In the genomic region with DNA sequence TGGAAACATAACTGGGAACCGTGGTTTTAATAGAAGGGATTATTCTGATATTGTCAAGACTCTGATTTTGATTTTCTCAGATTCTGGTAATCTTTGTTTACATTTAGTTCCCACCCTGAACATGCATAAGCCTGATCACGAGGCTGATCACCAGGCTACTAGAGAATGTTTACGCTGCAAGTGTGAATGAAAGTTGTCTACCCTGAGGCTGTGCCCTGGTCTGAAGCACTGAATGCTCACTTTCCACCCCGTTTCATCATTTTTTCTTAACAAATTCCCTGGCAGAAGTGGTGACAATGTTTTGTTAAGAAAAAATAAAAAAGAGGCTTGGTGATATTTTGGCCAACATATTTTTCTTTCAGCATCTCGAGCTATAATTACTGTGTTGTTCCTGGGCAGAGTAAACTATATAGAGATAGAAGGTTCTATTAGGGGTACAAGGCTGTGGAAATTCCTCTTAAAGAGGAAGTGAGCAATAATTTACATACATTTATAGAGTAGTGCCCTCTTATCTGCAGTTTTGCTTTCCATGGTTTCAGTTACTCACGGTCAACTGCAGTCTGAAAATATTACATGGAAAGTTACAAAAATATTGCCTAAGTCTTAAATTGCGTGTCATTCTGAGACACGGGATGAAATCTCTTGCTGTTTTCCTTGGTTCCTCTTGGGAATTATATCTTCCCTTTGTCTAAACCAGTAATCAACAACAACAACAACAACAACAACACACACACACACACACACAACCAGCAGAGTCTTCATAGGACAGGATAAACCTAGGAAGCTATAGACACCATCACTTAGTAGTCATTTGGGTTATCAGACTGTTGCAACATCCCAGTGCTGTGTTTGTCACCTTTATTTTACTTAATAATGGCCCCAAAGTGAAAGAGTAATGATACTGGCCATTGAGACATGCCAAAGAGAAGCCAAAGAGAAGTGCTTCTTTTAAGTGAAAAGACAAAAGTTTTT, we compare ENCODE assay signal across 10 cellular contexts.
DNase-seq lines count a peak whose midpoint lies in the region; ATAC-seq, FAIRE-seq and TF ChIP-seq lines count a peak whose summit lies in the region.
"Had no signal": no experiment of that assay in that cellular context is flagged by ENCODE, and none has a peak within 500 bp of the region (broad histone marks: within the 10 kb centered on the region; RNA-seq: fewer than 3 reads in every experiment).

No MANE protein-coding gene starts in this region.

- RAD21 ChIA-PET in GM12878 (lab: Charles Lee; ENCODE audit: unreplicated experiment), result interaction anchor here (1.6 kb wide), 1 partner anchor 37 kb away, joined by 7 read pairs; no protein-coding TSS in a partner anchor

- CTCF ChIA-PET in GM12878 (lab: Yijun Ruan, JAX) (interaction anchor here (1.1 to 2.5 kb wide), 2 partner anchors 11 to 50 kb away, joined by 3 to 10 read pairs; no protein-coding TSS in a partner anchor), T-cell (lab: Charles Lee) (no interaction called here)

- H3K9me3 Mint-ChIP-seq in T-cell, result no peaks in the 10 kb centered on the region

- no peak overlapping the region for H3K27ac ChIP-seq in right cardiac atrium (ENCODE audit: low read length)
- no peak overlapping the region for H3K27ac ChIP-seq in GM12878 (ENCODE audit: control insufficient read depth, insufficient read depth)
- peak overlapping the region; percentile 91 for H3K27ac ChIP-seq in subcutaneous abdominal adipose tissue (ENCODE audit: low read depth, low read length)

- no peaks in the 10 kb centered on the region for H3K9me3 ChIP-seq in right cardiac atrium (ENCODE audit: control insufficient read depth, low read length)
- H3K9me3 ChIP-seq in GM12878 (replicated peaks; ENCODE audit: control insufficient read depth, insufficient read depth, low read length), result no peaks in the 10 kb centered on the region; the same call in 2 of the 3 replicates
- no peaks in the 10 kb centered on the region for H3K9me3 ChIP-seq in subcutaneous abdominal adipose tissue (ENCODE audit: control insufficient read depth in 5 of 5, low read length in 5 of 5)

- TF ChIP-seq CTCF in GM12878 (IDR thresholded peaks at IDR 0.05 in 2 of 3, conservative IDR thresholded peaks at IDR 0.05 in 1 of 3; ENCODE audit: control insufficient read depth in 2 of 3, extremely low read depth in 1 of 3, insufficient read depth in 1 of 3, low read depth in 3 of 3, low read length in 3 of 3), result no peak

- H3K36me3 ChIP-seq in GM12878 (ENCODE audit: control insufficient read depth in 2 of 2, insufficient read depth in 2 of 2, low read length in 1 of 2) (no peaks in the 10 kb centered on the region), subcutaneous abdominal adipose tissue (ENCODE audit: control insufficient read depth in 5 of 5, insufficient read depth in 5 of 5, low read length in 5 of 5) (no peaks in the 10 kb centered on the region)

- H3K9ac ChIP-seq in GM12878 (ENCODE audit: control insufficient read depth, insufficient read depth, low read length) (no peak overlapping the region), subcutaneous abdominal adipose tissue (ENCODE audit: low read length in 5 of 5) (peak overlapping the region in 3 of 5 donors; percentile 31 to 60 (median 56))

- DNase-seq in Right ventricle myocardium inferior (ENCODE audit: missing footprints), result no peak
- no peak for DNase-seq in right cardiac atrium
- DNase-seq in GM12878 (ENCODE audit: low read depth, low spot score), result peak; percentile 17
- no peak for DNase-seq in LoVo (ENCODE audit: low spot score)
- no peak for DNase-seq in T-cell
- DNase-seq in activated T-cell treated with anti-CD3 and anti-CD28 coated beads for 4 hours, result no peak
- DNase-seq: left cardiac atrium had no signal

- SMC1A ChIA-PET in GM12878 (lab: Charles Lee; ENCODE audit: uncharacterized antibody, unreplicated experiment), result interaction anchor here (1.3 to 3.1 kb wide), 7 partner anchors 11 to 610 kb away, joined by 3 to 20 read pairs (median 5); no protein-coding TSS in a partner anchor

- H3K4me1 Mint-ChIP-seq in T-cell, result no peaks in the 10 kb centered on the region

- no peak for TF ChIP-seq POLR2A in GM12878 (IDR thresholded peaks at IDR 0.05; ENCODE audit: low read depth, low read length)

- BruUV-seq in GM12878 (replicated peaks; lab: Mats Ljungman, UMichigan), result no TSS peak

- H3K27me3 ChIP-seq in right cardiac atrium (ENCODE audit: control insufficient read depth, insufficient read depth) (no peaks in the 10 kb centered on the region), GM12878 (replicated peaks in 1 of 2; ENCODE audit: control insufficient read depth in 2 of 2, insufficient read depth in 2 of 2, low read length in 1 of 2) (no peaks in the 10 kb centered on the region), subcutaneous abdominal adipose tissue (ENCODE audit: control insufficient read depth in 5 of 5, insufficient read depth in 4 of 5, low read length in 5 of 5) (no peaks in the 10 kb centered on the region)

- POLR2A ChIA-PET in GM12878 (lab: Charles Lee) (no interaction called here), T-cell (lab: Charles Lee) (no interaction called here)

- ATAC-seq in Right ventricle myocardium inferior (peak; percentile 47), right cardiac atrium (no peak), HG03432 (IDR thresholded peaks at IDR 0.05; ENCODE audit: unreplicated experiment) (peak; percentile 97), GM12878 (peak; percentile 95), T-cell (replicated peaks in 1 of 4) (no peak)

- FAIRE-seq in GM12878 (lab: Jason Lieb, UNC), result no peak
- FAIRE-seq: A204.1 had no signal

- H3K4me3 ChIP-seq in right cardiac atrium (ENCODE audit: low read length) (no peak overlapping the region), GM12878 (no peak overlapping the region), subcutaneous abdominal adipose tissue (ENCODE audit: low read depth in 1 of 5, low read length in 5 of 5) (peak overlapping the region in 4 of 5 donors; percentile 4 to 53 (median 34))

- H2AFZ ChIP-seq in GM12878 (ENCODE audit: control insufficient read depth, low read depth, low read length), result peak overlapping the region; percentile 47

- in situ Hi-C loops in GM12878 (cut with MboI), result no loop called here

- H3K4me3 Mint-ChIP-seq in T-cell, result no peak overlapping the region

- no peaks in the 10 kb centered on the region for H3K36me3 Mint-ChIP-seq in T-cell

- TF ChIP-seq EP300 in GM12878 (IDR thresholded peaks at IDR 0.05; ENCODE audit: borderline replicate concordance in 1 of 2, control insufficient read depth in 1 of 2, low read depth in 2 of 2, low read length in 2 of 2), result no peak

- H3K79me2 ChIP-seq in GM12878 (ENCODE audit: control insufficient read depth, insufficient read depth, low read length), result no peaks in the 10 kb centered on the region

- TF ChIP-seq RAD21 in GM12878 (IDR thresholded peaks at IDR 0.05; ENCODE audit: insufficient read depth, low read depth, low read length), result no peak

- H4K20me1 ChIP-seq in GM12878 (ENCODE audit: control insufficient read depth, insufficient read depth), result no peaks in the 10 kb centered on the region

- intact Hi-C loops in Right ventricle myocardium inferior (cut with DNase I) (no loop called here), right cardiac atrium (cut with DNase I) (no loop called here), GM12878 (cut with micrococcal nuclease; ENCODE audit: unreplicated experiment) (no loop called here)

- peaks cover 2% of the 10 kb centered on the region for H3K4me1 ChIP-seq in right cardiac atrium (ENCODE audit: control insufficient read depth, insufficient read depth, low read length)
- H3K4me1 ChIP-seq in GM12878 (ENCODE audit: control insufficient read depth, insufficient read depth, low read length), result peaks cover 6% of the 10 kb centered on the region; the same call in 1 of the 2 replicates
- H3K4me1 ChIP-seq in subcutaneous abdominal adipose tissue (ENCODE audit: control insufficient read depth in 5 of 5, insufficient read depth in 5 of 5, low read length in 5 of 5), result peaks cover 0 to 37% (median 17%) of the 10 kb centered on the region in 5 donors

- 59% methylated on average over 8 of the region's 8 CpGs for WGBS in right cardiac atrium
- 25% methylated on average over 8 of the region's 8 CpGs for WGBS in GM12878 (ENCODE audit: insufficient coverage, insufficient replicate concordance, low lambda C conversion rate, missing lambda C conversion rate)

- H3K27ac Mint-ChIP-seq in T-cell, result no peak overlapping the region

- H3K4me2 ChIP-seq in GM12878 (ENCODE audit: control insufficient read depth, insufficient read depth), result peak overlapping the region; percentile 59; the same call in 1 of the 2 replicates

- H3K27me3 Mint-ChIP-seq in T-cell, result peaks cover 5 to 9% of the 10 kb centered on the region in 2 donors

TF ChIP-seq in GM12878, 131 proteins besides CTCF, POLR2A, EP300 and RAD21 (continues in another document):
- TF ChIP-seq IKZF2 (IDR thresholded peaks at IDR 0.05) (peak; percentile 66 to 73), TBL1XR1 (IDR thresholded peaks at IDR 0.05; ENCODE audit: low read depth, low read length) (no peak), CHD2 (IDR thresholded peaks at IDR 0.05; ENCODE audit: borderline replicate concordance, low read depth, low read length) (no peak), SPI1 (IDR thresholded peaks at IDR 0.05; ENCODE audit: borderline replicate concordance, insufficient read depth, low read depth, low read length) (peak; percentile 85), MTA2 (IDR thresholded peaks at IDR 0.05; ENCODE audit: low read depth) (0 out of 2 replicates have a peak, but pooled peaks have one; percentile 24), NR2C2 (IDR thresholded peaks at IDR 0.05; ENCODE audit: borderline replicate concordance, control insufficient read depth, insufficient read length, low read depth) (no peak), FOXM1 (IDR thresholded peaks at IDR 0.05; ENCODE audit: low read depth, low read length) (no peak), BRCA1 (IDR thresholded peaks at IDR 0.05; ENCODE audit: low read depth, low read length) (no peak)
- TF ChIP-seq, protein P1, sequence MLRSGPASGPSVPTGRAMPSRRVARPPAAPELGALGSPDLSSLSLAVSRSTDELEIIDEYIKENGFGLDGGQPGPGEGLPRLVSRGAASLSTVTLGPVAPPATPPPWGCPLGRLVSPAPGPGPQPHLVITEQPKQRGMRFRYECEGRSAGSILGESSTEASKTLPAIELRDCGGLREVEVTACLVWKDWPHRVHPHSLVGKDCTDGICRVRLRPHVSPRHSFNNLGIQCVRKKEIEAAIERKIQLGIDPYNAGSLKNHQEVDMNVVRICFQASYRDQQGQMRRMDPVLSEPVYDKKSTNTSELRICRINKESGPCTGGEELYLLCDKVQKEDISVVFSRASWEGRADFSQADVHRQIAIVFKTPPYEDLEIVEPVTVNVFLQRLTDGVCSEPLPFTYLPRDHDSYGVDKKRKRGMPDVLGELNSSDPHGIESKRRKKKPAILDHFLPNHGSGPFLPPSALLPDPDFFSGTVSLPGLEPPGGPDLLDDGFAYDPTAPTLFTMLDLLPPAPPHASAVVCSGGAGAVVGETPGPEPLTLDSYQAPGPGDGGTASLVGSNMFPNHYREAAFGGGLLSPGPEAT (IDR thresholded peaks at IDR 0.05; ENCODE audit: low read depth), result peak; percentile 63; the same call in 1 of the 2 replicates

Comparison
In these comparisons a context has a peak if more than half of its experiments do, and no peak if none do; other contexts are left out.
1. ATAC-seq: peak in Right ventricle myocardium inferior (single experiment), HG03432 (single experiment) and GM12878 (single experiment); none in right cardiac atrium (0 of 2) and T-cell (0 of 4).
2. H3K4me3 ChIP-seq: peak in subcutaneous abdominal adipose tissue (4 of 5); none in right cardiac atrium (single experiment) and GM12878 (single experiment).